ENCODE assay signal across 21 cellular contexts in genomic region chr5:31678180-31678579, GRCh38. TPM values are rescaled to one million over a fixed set of nuclear protein-coding genes. Genes with fewer than 3 reads are reported as not detected.
A peak's percentile ranks its signal among the peaks of the same experiment; 100 is the strongest.
DNase-seq lines count a peak whose midpoint lies in the region; ATAC-seq, FAIRE-seq and TF ChIP-seq lines count a peak whose summit lies in the region.
"Had no signal": no experiment of that assay in that cellular context is flagged by ENCODE, and none has a peak within 500 bp of the region (broad histone marks: within the 10 kb centered on the region; RNA-seq: fewer than 3 reads in every experiment).

No MANE protein-coding gene starts in this region.

- H3K4me3 ChIP-seq in BE2C (ENCODE audit: low read depth, low read length) (no peak overlapping the region), psoas muscle (no peak overlapping the region)
- H3K4me3 ChIP-seq: GM12878, K562 had no signal

- ATAC-seq in Right ventricle myocardium superior (ENCODE audit: poor library complexity): peak; percentile 64
- peak; percentile 70 to 92 (median 87) for ATAC-seq in psoas muscle
- ATAC-seq: GM12878, K562 had no signal

- intact Hi-C loops in Right ventricle myocardium superior (cut with DNase I): loop anchor here (2.0 kb wide), 1 partner anchor 39 kb away; the partner anchor contains the start of gene PDZD2
- intact Hi-C loops in psoas muscle (cut with DNase I): no loop called here

- FAIRE-seq in RCC 7860 (lab: Jason Lieb, UNC): no peak
- FAIRE-seq: GM12878, GM19239, K562 had no signal

- H3K9me3 ChIP-seq in BE2C (no peaks in the 10 kb centered on the region), psoas muscle (no peaks in the 10 kb centered on the region)

- peaks cover 4% of the 10 kb centered on the region; the same call in 1 of the 2 replicates for H3K4me1 ChIP-seq in BE2C
- H3K4me1 ChIP-seq in psoas muscle: no peaks in the 10 kb centered on the region

- H3K27ac ChIP-seq in psoas muscle: no peak overlapping the region

- H3K27me3 ChIP-seq in BE2C (no peaks in the 10 kb centered on the region), psoas muscle (ENCODE audit: insufficient read depth in 3 of 3, low read length in 2 of 3) (peaks cover 0 to 5% (median 0%) of the 10 kb centered on the region in 3 donors)

- peak; percentile 28 for DNase-seq in BE2C
- no peak for DNase-seq in Right ventricle myocardium superior
- DNase-seq in left kidney (ENCODE audit: low read depth, low spot score): peak; percentile 82
- peak in 1 of 2 donors; percentile 76 for DNase-seq in psoas muscle
- no peak for DNase-seq in NCI-H2029 (lab: John Stamatoyannopoulos, UW)
- no peak for DNase-seq in NCI-H2107 (lab: John Stamatoyannopoulos, UW)
- no peak for DNase-seq in DMS153 treated with DMSO at 0.1 percent for 48 hours (lab: John Stamatoyannopoulos, UW; ENCODE audit: unreplicated experiment)
- no peak for DNase-seq in RCC 7860 (ENCODE audit: low spot score)
- DNase-seq: 8988T; GF-D8; HCEC 1CT; NCI-H1092 treated with DMSO at 0.1 percent for 48 hours; NCI-H146; NCI-H2081; NCI-H748 treated with DMSO at 0.1 percent for 48 hours; NK-92 treated with Interleukin-12 subunit alpha and Interleukin-12 subunit beta, amount 100 ng/mL, for 24 hours; SIG-M5 had no signal

- TF ChIP-seq CTCF in BE2C (IDR thresholded peaks at IDR 0.05; ENCODE audit: low read depth, low read length): no peak
- TF ChIP-seq CTCF in psoas muscle (IDR thresholded peaks at IDR 0.05): no peak

- WGBS in psoas muscle, 3 donors: 21 to 51% (median 23%) methylated on average over 6 of the region's 6 CpGs

- H3K36me3 ChIP-seq in BE2C (no peaks in the 10 kb centered on the region), psoas muscle (ENCODE audit: insufficient read depth in 1 of 2, low read depth in 1 of 2) (no peaks in the 10 kb centered on the region)

RNA-seq across cellular contexts. Expression of gene PDZD2, which starts 39.2 kb away (rescaled TPM):
- 2.2 TPM for polyA plus RNA-seq in BE2C (2012; ENCODE audit: insufficient read depth, insufficient read length, low read depth)
- 81.5 TPM for total RNA-seq in Right ventricle myocardium superior
- total RNA-seq in psoas muscle: 10 to 100 TPM in 1 of 4 donors, 1 to 10 TPM in 3; 4.4 to 17.5 (median 7.0) TPM
- polyA plus RNA-seq in psoas muscle: 1 to 10 TPM; 1.4 to 4.5 (median 1.5) TPM
- total RNA-seq: NCI-H460 had no signal

Comparison
In these comparisons a context has a peak if more than half of its experiments do, and no peak if none do; other contexts are left out.
1. DNase-seq: peak in BE2C (single experiment) and left kidney (single experiment); none in Right ventricle myocardium superior (single experiment), NCI-H2029 (single experiment), NCI-H2107 (single experiment), DMS153 treated with DMSO at 0.1 percent for 48 hours (single experiment) and RCC 7860 (single experiment).